2 cellular contexts compared by ENCODE assay signal in the genomic region with DNA sequence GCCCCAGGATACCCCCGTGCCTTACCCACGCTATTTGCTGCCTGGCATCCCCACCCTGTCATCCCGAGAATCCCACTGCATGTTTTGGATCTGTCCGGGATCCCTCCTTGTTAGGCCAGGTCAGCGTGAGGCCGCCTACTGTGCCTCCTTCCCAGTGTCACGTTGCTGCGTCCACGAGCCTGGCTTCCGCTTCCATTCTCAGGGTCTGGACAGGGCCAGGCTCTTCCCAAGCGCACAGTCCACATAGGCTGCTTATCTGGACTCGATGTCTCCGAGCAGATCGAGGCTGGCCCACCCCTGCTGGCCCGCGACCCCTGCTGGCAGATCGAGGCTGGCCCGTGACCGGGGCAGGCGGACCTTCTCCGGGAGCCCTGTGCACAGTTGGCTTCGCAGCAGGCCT.
TF ChIP-seq lines count a peak whose summit lies in the region.

No MANE protein-coding gene starts in this region.

TF ChIP-seq in WTC11, 78 proteins besides CTCF, POLR2A, EP300 and RAD21:
- peak; percentile 56; the same call in 1 of the 2 replicates for TF ChIP-seq PRDM15 (CRISPR knock-in tag; IDR thresholded peaks at IDR 0.05)
- TF ChIP-seq ATF1 (CRISPR knock-in tag; IDR thresholded peaks at IDR 0.05) = 0 out of 2 replicates have a peak, but pooled peaks have one; percentile 32
- no peak for TF ChIP-seq TEAD1 (CRISPR knock-in tag; IDR thresholded peaks at IDR 0.05)

TF ChIP-seq in H1, 55 proteins besides CTCF, POLR2A, EP300 and RAD21 (continued from another document):
- TF ChIP-seq CTBP2 (IDR thresholded peaks at IDR 0.05; ENCODE audit: borderline replicate concordance, insufficient read depth, insufficient read length, low read length) (no peak), CBX5 (IDR thresholded peaks at IDR 0.05; ENCODE audit: low read depth, low read length) (no peak)
